ENCODE assay signal across 8 cellular contexts in the genomic region with DNA sequence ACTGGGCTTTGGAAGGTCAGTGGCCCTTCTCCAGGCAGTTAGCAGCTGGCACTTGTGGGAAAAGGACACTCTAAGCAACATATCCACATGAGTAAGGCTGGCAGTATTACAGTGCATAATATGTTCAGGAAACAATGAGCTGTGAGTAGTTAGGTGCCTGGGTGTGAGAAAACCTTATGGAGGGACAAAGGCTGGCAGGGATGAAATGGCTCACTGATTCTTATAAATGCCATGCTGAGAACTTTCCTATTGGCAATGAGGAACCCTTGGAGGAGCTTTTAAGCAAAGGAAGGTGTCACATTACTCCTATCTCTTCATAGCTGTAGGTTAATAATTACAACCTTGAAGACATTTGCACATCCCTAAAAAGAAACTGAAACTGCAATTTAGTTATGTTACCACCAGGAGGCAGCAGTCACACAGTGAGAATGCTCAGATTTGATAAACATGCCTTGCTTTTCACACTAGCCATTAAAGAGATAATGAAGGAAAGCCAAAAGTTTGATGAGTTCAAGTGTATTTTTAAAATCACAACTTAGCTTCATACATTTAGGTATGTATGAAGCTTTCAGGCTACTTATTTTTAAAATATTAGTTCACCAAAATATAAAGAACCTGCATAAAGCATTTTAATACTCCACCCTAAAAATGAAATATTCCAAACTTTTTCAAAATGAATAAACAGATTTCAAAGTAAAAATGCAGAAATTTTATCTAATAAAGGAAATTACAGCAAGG.
DNase-seq lines count a peak whose midpoint lies in the region; ATAC-seq and TF ChIP-seq lines count a peak whose summit lies in the region.

No MANE protein-coding gene starts in this region.

- H3K27me3 ChIP-seq in heart left ventricle (no peaks in the 10 kb centered on the region), right cardiac atrium (ENCODE audit: control insufficient read depth, insufficient read depth) (no peaks in the 10 kb centered on the region), Panc1 (ENCODE audit: control insufficient read depth, insufficient read depth, low read length) (no peaks in the 10 kb centered on the region)

- H3K4me1 ChIP-seq in heart left ventricle (peaks cover 0 to 2% (median 0%) of the 10 kb centered on the region in 12 donors), right cardiac atrium (ENCODE audit: control insufficient read depth, insufficient read depth, low read length) (no peaks in the 10 kb centered on the region), Panc1 (ENCODE audit: control insufficient read depth, insufficient read depth, low read length) (no peaks in the 10 kb centered on the region)

- peaks cover 0 to 66% (median 9%) of the 10 kb centered on the region in 9 donors for H3K36me3 ChIP-seq in heart left ventricle
- H3K36me3 ChIP-seq in Panc1 (ENCODE audit: control insufficient read depth, insufficient read depth, low read length), result no peaks in the 10 kb centered on the region

- H3K27me3 Mint-ChIP-seq in type B pancreatic cell, result peaks cover 8% of the 10 kb centered on the region

- TF ChIP-seq POLR2A in heart left ventricle (IDR thresholded peaks at IDR 0.05), result no peak

- H3K27ac ChIP-seq in heart left ventricle (no peak overlapping the region), right cardiac atrium (ENCODE audit: low read length) (no peak overlapping the region), Panc1 (ENCODE audit: low read length) (no peak overlapping the region)

- peaks cover 0 to 14% (median 9%) of the 10 kb centered on the region in 12 donors for H3K9me3 ChIP-seq in heart left ventricle
- H3K9me3 ChIP-seq in right cardiac atrium (ENCODE audit: control insufficient read depth, low read length), result no peaks in the 10 kb centered on the region
- H3K9me3 ChIP-seq in Panc1 (ENCODE audit: control insufficient read depth, insufficient read depth, low read depth, low read length), result no peaks in the 10 kb centered on the region

- H3K27ac Mint-ChIP-seq in type B pancreatic cell, result no peak overlapping the region

- in situ Hi-C loops in Panc1 (cut with HindIII; ENCODE audit: low pct_unique_long_range_greater_than_20kb, low sequenced_read_pairs), result no loop called here

- POLR2A ChIA-PET in Panc1 (lab: Charles Lee), result no interaction called here

- BruUV-seq in Panc1 (replicated peaks; lab: Mats Ljungman, UMichigan), result no TSS peak

- TF ChIP-seq CTCF in heart left ventricle (IDR thresholded peaks at IDR 0.05) (peak in 11 of 12 donors; percentile 13 to 62 (median 37)), Panc1 (IDR thresholded peaks at IDR 0.05) (peak; percentile 76), fibroblast of the aortic adventitia (IDR thresholded peaks at IDR 0.05; ENCODE audit: insufficient read depth, low read length) (peak; percentile 58), type B pancreatic cell (conservative IDR thresholded peaks at IDR 0.05) (peak; percentile 81)

- intact Hi-C loops in heart left ventricle (cut with DNase I) (loop anchor here in 4 of 10 donors (10.0 kb wide), 4 partner anchors 302 to 618 kb away; partner anchors contain the start of gene TNIK (in 1 of the 4)), right cardiac atrium (cut with DNase I) (no loop called here), Panc1 (cut with micrococcal nuclease; ENCODE audit: unreplicated experiment) (loop anchor here (1.0 kb wide), 1 partner anchor 404 kb away; no protein-coding TSS in a partner anchor)

- H3K4me1 Mint-ChIP-seq in type B pancreatic cell (ENCODE audit: unreplicated experiment), result peaks cover 11% of the 10 kb centered on the region

- H3K4me3 Mint-ChIP-seq in type B pancreatic cell, result no peak overlapping the region

- no peaks in the 10 kb centered on the region for H3K9me3 Mint-ChIP-seq in type B pancreatic cell

- ATAC-seq in heart left ventricle, result no peak
- no peak for ATAC-seq in right cardiac atrium
- ATAC-seq in Panc1, result no peak
- ATAC-seq in HG03196 (IDR thresholded peaks at IDR 0.05; ENCODE audit: unreplicated experiment), result no peak

- CTCF ChIA-PET in Panc1 (lab: Charles Lee), result no interaction called here

- DNase-seq in heart left ventricle (no peak), right cardiac atrium (no peak), Panc1 (ENCODE audit: low read depth, low spot score) (no peak), fibroblast of the aortic adventitia (ENCODE audit: low read depth) (no peak), type B pancreatic cell (ENCODE audit: extremely low spot score, unreplicated experiment) (no peak), NCI-H1436 treated with DMSO at 0.1 percent for 48 hours (lab: John Stamatoyannopoulos, UW) (no peak)
- no peak for DNase-seq in effector CD4-positive, alpha-beta T cell

- H3K4me3 ChIP-seq in heart left ventricle (no peak overlapping the region), right cardiac atrium (ENCODE audit: low read length) (no peak overlapping the region), Panc1 (ENCODE audit: low read depth in 2 of 2, low read length in 2 of 2) (no peak overlapping the region), fibroblast of the aortic adventitia (ENCODE audit: low read depth, low read length) (no peak overlapping the region)

- H3K36me3 Mint-ChIP-seq in type B pancreatic cell, result peaks cover 26% of the 10 kb centered on the region
